ENCODE assay signal across 8 cellular contexts in the genomic region with DNA sequence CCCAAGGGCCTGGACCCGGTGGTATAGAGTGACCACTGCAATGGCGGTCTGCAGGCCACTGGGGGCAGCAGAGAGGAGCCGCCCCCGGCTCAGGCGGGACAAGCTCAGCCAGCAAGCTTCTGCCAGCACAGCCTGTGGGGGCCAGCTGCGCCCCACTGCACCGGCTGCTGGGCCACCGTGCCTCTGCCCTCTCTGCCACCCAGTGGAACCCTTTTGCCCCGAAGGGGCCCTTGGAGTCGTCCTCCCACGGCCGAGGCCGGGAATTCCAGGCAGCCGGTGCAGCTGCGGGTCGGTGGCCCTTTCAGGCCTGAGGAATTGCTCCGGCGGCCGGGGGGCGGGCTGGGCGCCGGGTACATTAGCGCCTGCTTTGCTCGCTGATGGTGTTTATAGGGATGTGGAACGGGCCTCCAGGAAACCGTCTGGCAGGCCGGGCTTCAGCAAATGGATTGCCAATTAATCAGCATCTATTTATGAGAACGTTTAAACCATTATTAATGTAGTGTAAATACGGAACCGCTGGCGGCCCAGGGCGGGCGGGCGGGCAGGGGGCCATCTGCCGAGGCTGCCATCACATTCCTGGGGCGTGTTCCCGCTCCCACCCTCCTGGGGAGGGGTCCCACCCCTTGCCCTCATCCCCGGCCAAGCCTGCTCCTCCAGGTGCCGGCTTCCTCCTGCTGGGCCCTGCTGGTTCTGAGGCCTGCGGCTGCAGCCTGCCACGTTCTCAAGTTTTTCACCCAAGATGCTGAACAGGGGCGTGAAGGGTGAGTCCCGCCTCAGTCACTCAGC.
DNase-seq lines count a peak whose midpoint lies in the region; ATAC-seq and TF ChIP-seq lines count a peak whose summit lies in the region.

No MANE protein-coding gene starts in this region.

- no peak overlapping the region for H2BK15ac ChIP-seq in mesenchymal stem cell (ENCODE audit: low read depth, poor library complexity, severe bottlenecking)

- no peak overlapping the region for H3K14ac ChIP-seq in mesenchymal stem cell (ENCODE audit: low read length in 2 of 2)

- peak overlapping the region; percentile 87 for H3K4me2 ChIP-seq in mesenchymal stem cell (ENCODE audit: low read length, poor library complexity, severe bottlenecking)

- no peak overlapping the region for H3K4ac ChIP-seq in mesenchymal stem cell (ENCODE audit: low read depth in 1 of 2, low read length in 2 of 2)

- H4K91ac ChIP-seq in mesenchymal stem cell (ENCODE audit: low read length): no peak overlapping the region

- intact Hi-C loops in stomach (cut with DNase I; ENCODE audit: low total_unique reads): no loop called here

- TF ChIP-seq CTCF in WERI-Rb-1 (IDR thresholded peaks at IDR 0.05; ENCODE audit: low read depth, low read length): peak; percentile 96
- TF ChIP-seq CTCF in stomach (IDR thresholded peaks at IDR 0.05): peak in 5 of 7 experiments; percentile 50 to 83 (median 75)

- no peak overlapping the region for H3K18ac ChIP-seq in mesenchymal stem cell (ENCODE audit: low read depth in 1 of 2, low read length in 2 of 2)

- no peak overlapping the region for H4K8ac ChIP-seq in mesenchymal stem cell (ENCODE audit: low read length)

- no peak overlapping the region for H2BK5ac ChIP-seq in mesenchymal stem cell (ENCODE audit: low read depth, low read length, poor library complexity, severe bottlenecking)

- no peaks in the 10 kb centered on the region for H3K79me1 ChIP-seq in mesenchymal stem cell (replicated peaks; ENCODE audit: low read length, poor library complexity, severe bottlenecking)

- ATAC-seq in GM18505 (IDR thresholded peaks at IDR 0.05; ENCODE audit: unreplicated experiment): no peak

- TF ChIP-seq POLR2A in stomach (IDR thresholded peaks at IDR 0.05) (no peak), GM18505 (IDR thresholded peaks at IDR 0.05; ENCODE audit: borderline replicate concordance, extremely low read depth, insufficient read depth, insufficient read length) (no peak)

- H3K9me3 ChIP-seq in HUES64 (ENCODE audit: insufficient read depth, low read depth, low read length): 0 out of 2 replicates have a peak, but pooled peaks cover 6% of the 10 kb centered on the region
- peaks cover 12% of the 10 kb centered on the region for H3K9me3 ChIP-seq in WERI-Rb-1 (ENCODE audit: severe bottlenecking)
- no peaks in the 10 kb centered on the region for H3K9me3 ChIP-seq in endocrine pancreas (ENCODE audit: control insufficient read depth, low read length)
- H3K9me3 ChIP-seq in mesenchymal stem cell (ENCODE audit: control insufficient read depth, low read length): peaks cover 2% of the 10 kb centered on the region
- no peaks in the 10 kb centered on the region for H3K9me3 ChIP-seq in stomach

- H2AK5ac ChIP-seq in mesenchymal stem cell (ENCODE audit: low read length, severe bottlenecking): no peak overlapping the region

- 20% methylated on average over 41 of the region's 43 CpGs for WGBS in HUES64
- WGBS in mesenchymal stem cell: 22% methylated on average over 30 of the region's 43 CpGs
- WGBS in stomach, 5 donors: 14 to 44% (median 17%) methylated on average over 16 to 43 of the region's 43 CpGs

- H3K4me3 ChIP-seq in HUES64 (ENCODE audit: low read length) (peak overlapping the region; percentile 51), WERI-Rb-1 (ENCODE audit: low read depth, low read length) (peak overlapping the region; percentile 36), endocrine pancreas (ENCODE audit: control insufficient read depth, insufficient read depth, low read length) (no peak overlapping the region), mesenchymal stem cell (ENCODE audit: insufficient read depth in 1 of 2, low read depth in 1 of 2, low read length in 2 of 2) (peak overlapping the region; percentile 37 to 45), stomach (peak overlapping the region; percentile 27 to 40 (median 32))

- no peak overlapping the region for H3K23ac ChIP-seq in mesenchymal stem cell (ENCODE audit: low read length in 2 of 2)

- no peak overlapping the region for H3K27ac ChIP-seq in HUES64 (ENCODE audit: low read depth, low read length)
- no peak overlapping the region for H3K27ac ChIP-seq in WERI-Rb-1
- H3K27ac ChIP-seq in mesenchymal stem cell (ENCODE audit: low read length, poor library complexity, severe bottlenecking): no peak overlapping the region
- H3K27ac ChIP-seq in stomach: peak overlapping the region in 4 of 5 donors; percentile 56 to 82 (median 72)

- H2BK120ac ChIP-seq in mesenchymal stem cell (ENCODE audit: low read depth, low read length): no peak overlapping the region

- H2BK12ac ChIP-seq in mesenchymal stem cell (ENCODE audit: low read length in 2 of 2): no peak overlapping the region

- no peak overlapping the region for H2AFZ ChIP-seq in mesenchymal stem cell (ENCODE audit: low read depth, low read length)

- peaks cover 10% of the 10 kb centered on the region; the same call in 1 of the 2 replicates for H3K4me1 ChIP-seq in HUES64 (ENCODE audit: insufficient read depth, low read length)
- H3K4me1 ChIP-seq in endocrine pancreas (ENCODE audit: control insufficient read depth, insufficient read depth, low read length): no peaks in the 10 kb centered on the region
- peaks cover 10% of the 10 kb centered on the region for H3K4me1 ChIP-seq in mesenchymal stem cell (ENCODE audit: control insufficient read depth, insufficient read depth, low read depth, low read length)
- peaks cover 23 to 49% (median 35%) of the 10 kb centered on the region in 4 donors for H3K4me1 ChIP-seq in stomach

- DNase-seq in ELR (ENCODE audit: low read depth) (peak; percentile 65), WERI-Rb-1 (peak; percentile 77), mesenchymal stem cell (peak; percentile 43), stomach (peak; percentile 55), NCI-H345 (lab: John Stamatoyannopoulos, UW) (no peak)

- peak overlapping the region; percentile 45; the same call in 1 of the 2 replicates for H3K9ac ChIP-seq in HUES64 (ENCODE audit: low read depth, low read length)
- peak overlapping the region; percentile 24 for H3K9ac ChIP-seq in endocrine pancreas (ENCODE audit: control insufficient read depth, insufficient read depth, low read length)
- no peak overlapping the region for H3K9ac ChIP-seq in mesenchymal stem cell (ENCODE audit: low read length)

- H3K27me3 ChIP-seq in HUES64 (ENCODE audit: insufficient read depth, low read length) (peaks cover 21% of the 10 kb centered on the region), WERI-Rb-1 (ENCODE audit: insufficient read depth, low read depth, severe bottlenecking) (peaks cover 18% of the 10 kb centered on the region), endocrine pancreas (ENCODE audit: control insufficient read depth, insufficient read depth, low read length) (peaks cover 6% of the 10 kb centered on the region), mesenchymal stem cell (ENCODE audit: control insufficient read depth in 1 of 2, insufficient read depth in 1 of 2, low read length in 2 of 2) (peaks cover 22 to 30% of the 10 kb centered on the region in 2 experiments), stomach (peaks cover 0 to 28% (median 11%) of the 10 kb centered on the region in 3 donors)

- TF ChIP-seq EP300 in stomach (IDR thresholded peaks at IDR 0.05): no peak

- H3K36me3 ChIP-seq in HUES64 (ENCODE audit: insufficient read depth, low read length) (no peaks in the 10 kb centered on the region), WERI-Rb-1 (no peaks in the 10 kb centered on the region), endocrine pancreas (ENCODE audit: control insufficient read depth, insufficient read depth, low read length) (no peaks in the 10 kb centered on the region), mesenchymal stem cell (ENCODE audit: control insufficient read depth in 1 of 2, insufficient read depth in 2 of 2, low read depth in 1 of 2, low read length in 2 of 2) (no peaks in the 10 kb centered on the region), stomach (no peaks in the 10 kb centered on the region)

Comparison
In these comparisons a context has a peak if more than half of its experiments do, and no peak if none do; other contexts are left out.
1. H3K27ac ChIP-seq: peak in stomach (4 of 5); none in HUES64 (single experiment), WERI-Rb-1 (single experiment) and mesenchymal stem cell (single experiment).